2 cellular contexts compared by ENCODE assay signal in the genomic region with DNA sequence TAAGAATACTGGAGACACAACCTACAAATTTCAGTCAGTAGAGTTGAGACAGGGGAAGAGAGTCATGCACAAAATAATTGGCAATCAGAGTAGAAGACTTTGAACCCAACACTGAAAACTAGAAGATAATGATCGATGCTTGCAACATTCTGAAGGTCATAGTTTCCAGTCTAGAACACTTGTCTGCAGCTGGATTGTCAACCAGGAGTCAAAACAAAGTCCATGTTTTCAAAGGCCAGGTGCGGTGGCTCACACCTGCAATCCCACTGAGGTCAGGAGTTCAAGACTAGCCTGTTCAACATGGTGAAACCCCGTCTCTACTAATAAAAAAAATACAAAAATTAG.
TF ChIP-seq lines count a peak whose summit lies in the region.

No MANE protein-coding gene starts in this region.

TF ChIP-seq in K562, 482 proteins besides CTCF, POLR2A, EP300 and RAD21:
- TF ChIP-seq CEBPB (tag; IDR thresholded peaks at IDR 0.05) (peak; percentile 50), PHF20 (IDR thresholded peaks at IDR 0.05; ENCODE audit: partially characterized antibody) (no peak), MCM5 (IDR thresholded peaks at IDR 0.05; ENCODE audit: low read depth) (no peak), ARID2 (IDR thresholded peaks at IDR 0.05) (no peak), ZNF239 (CRISPR knock-in tag; IDR thresholded peaks at IDR 0.05) (no peak), MAFF (IDR thresholded peaks at IDR 0.05; ENCODE audit: low read length) (no peak), LCOR (CRISPR knock-in tag; IDR thresholded peaks at IDR 0.05) (no peak), RBM25 (IDR thresholded peaks at IDR 0.05; ENCODE audit: low read depth, low read length, severe bottlenecking) (peak; percentile 2)
TF ChIP-seq in K562: peak in this region for 2.

TF ChIP-seq in HepG2, 621 proteins besides CTCF, POLR2A, EP300 and RAD21 (continues in another document):
- TF ChIP-seq, protein P1, sequence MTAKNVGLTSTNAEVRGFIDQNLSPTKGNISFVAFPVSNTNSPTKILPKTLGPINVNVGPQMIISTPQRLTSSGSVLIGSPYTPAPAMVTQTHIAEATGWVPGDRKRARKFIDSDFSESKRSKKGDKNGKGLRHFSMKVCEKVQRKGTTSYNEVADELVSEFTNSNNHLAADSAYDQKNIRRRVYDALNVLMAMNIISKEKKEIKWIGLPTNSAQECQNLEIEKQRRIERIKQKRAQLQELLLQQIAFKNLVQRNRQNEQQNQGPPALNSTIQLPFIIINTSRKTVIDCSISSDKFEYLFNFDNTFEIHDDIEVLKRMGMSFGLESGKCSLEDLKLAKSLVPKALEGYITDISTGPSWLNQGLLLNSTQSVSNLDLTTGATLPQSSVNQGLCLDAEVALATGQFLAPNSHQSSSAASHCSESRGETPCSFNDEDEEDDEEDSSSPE (CRISPR knock-in tag; IDR thresholded peaks at IDR 0.05) = no peak
- TF ChIP-seq, protein P2, sequence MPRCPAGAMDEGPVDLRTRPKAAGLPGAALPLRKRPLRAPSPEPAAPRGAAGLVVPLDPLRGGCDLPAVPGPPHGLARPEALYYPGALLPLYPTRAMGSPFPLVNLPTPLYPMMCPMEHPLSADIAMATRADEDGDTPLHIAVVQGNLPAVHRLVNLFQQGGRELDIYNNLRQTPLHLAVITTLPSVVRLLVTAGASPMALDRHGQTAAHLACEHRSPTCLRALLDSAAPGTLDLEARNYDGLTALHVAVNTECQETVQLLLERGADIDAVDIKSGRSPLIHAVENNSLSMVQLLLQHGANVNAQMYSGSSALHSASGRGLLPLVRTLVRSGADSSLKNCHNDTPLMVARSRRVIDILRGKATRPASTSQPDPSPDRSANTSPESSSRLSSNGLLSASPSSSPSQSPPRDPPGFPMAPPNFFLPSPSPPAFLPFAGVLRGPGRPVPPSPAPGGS (CRISPR knock-in tag; IDR thresholded peaks at IDR 0.05) = no peak
- TF ChIP-seq ZNF234 (CRISPR knock-in tag; conservative IDR thresholded peaks at IDR 0.05) = no peak
- no peak for TF ChIP-seq SIN3B (IDR thresholded peaks at IDR 0.05; ENCODE audit: low read length)
- peak; percentile 75; the same call in 1 of the 2 replicates for TF ChIP-seq TRIM24 (CRISPR knock-in tag; IDR thresholded peaks at IDR 0.05)
- TF ChIP-seq ZMYM4 (CRISPR knock-in tag; IDR thresholded peaks at IDR 0.05) = peak; percentile 81
- no peak for TF ChIP-seq NAIF1 (CRISPR knock-in tag; IDR thresholded peaks at IDR 0.05; ENCODE audit: borderline replicate concordance)
- TF ChIP-seq SIX4 (CRISPR knock-in tag; IDR thresholded peaks at IDR 0.05) = no peak
- no peak for TF ChIP-seq RFX1 (IDR thresholded peaks at IDR 0.05)
- no peak for TF ChIP-seq NFATC3 (CRISPR knock-in tag; IDR thresholded peaks at IDR 0.05)
- TF ChIP-seq ZSCAN22 (CRISPR knock-in tag; IDR thresholded peaks at IDR 0.05) = no peak
- TF ChIP-seq HNF4A (CRISPR knock-in tag; IDR thresholded peaks at IDR 0.05) = peak; percentile 99
- TF ChIP-seq TGIF2 (CRISPR knock-in tag; IDR thresholded peaks at IDR 0.05) = no peak
- TF ChIP-seq SMYD3 (CRISPR knock-in tag; IDR thresholded peaks at IDR 0.05) = no peak
- no peak for TF ChIP-seq PTBP1 (IDR thresholded peaks at IDR 0.05; ENCODE audit: low read depth, low read length, poor library complexity, severe bottlenecking)
- TF ChIP-seq FOXJ3 (CRISPR knock-in tag; IDR thresholded peaks at IDR 0.05; ENCODE audit: borderline replicate concordance) = peak; percentile 85; the same call in 1 of the 2 replicates
- TF ChIP-seq HOXA3 (CRISPR knock-in tag; IDR thresholded peaks at IDR 0.05) = peak; percentile 72
- TF ChIP-seq ZNF34 (CRISPR knock-in tag; IDR thresholded peaks at IDR 0.05; ENCODE audit: borderline replicate concordance) = no peak
- TF ChIP-seq RARA (CRISPR knock-in tag; IDR thresholded peaks at IDR 0.05) = peak; percentile 97
- TF ChIP-seq GATAD2A (CRISPR knock-in tag; IDR thresholded peaks at IDR 0.05) = peak; percentile 96
- TF ChIP-seq, protein P3, sequence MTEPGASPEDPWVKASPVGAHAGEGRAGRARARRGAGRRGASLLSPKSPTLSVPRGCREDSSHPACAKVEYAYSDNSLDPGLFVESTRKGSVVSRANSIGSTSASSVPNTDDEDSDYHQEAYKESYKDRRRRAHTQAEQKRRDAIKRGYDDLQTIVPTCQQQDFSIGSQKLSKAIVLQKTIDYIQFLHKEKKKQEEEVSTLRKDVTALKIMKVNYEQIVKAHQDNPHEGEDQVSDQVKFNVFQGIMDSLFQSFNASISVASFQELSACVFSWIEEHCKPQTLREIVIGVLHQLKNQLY (CRISPR knock-in tag; IDR thresholded peaks at IDR 0.05) = peak; percentile 58; the same call in 1 of the 2 replicates
- TF ChIP-seq, protein P4, sequence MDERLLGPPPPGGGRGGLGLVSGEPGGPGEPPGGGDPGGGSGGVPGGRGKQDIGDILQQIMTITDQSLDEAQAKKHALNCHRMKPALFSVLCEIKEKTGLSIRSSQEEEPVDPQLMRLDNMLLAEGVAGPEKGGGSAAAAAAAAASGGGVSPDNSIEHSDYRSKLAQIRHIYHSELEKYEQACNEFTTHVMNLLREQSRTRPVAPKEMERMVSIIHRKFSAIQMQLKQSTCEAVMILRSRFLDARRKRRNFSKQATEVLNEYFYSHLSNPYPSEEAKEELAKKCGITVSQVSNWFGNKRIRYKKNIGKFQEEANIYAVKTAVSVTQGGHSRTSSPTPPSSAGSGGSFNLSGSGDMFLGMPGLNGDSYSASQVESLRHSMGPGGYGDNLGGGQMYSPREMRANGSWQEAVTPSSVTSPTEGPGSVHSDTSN (CRISPR knock-in tag; IDR thresholded peaks at IDR 0.05) = no peak
- peak; percentile 88 for TF ChIP-seq NR2F2 (IDR thresholded peaks at IDR 0.05; ENCODE audit: borderline replicate concordance, low read depth)
- no peak for TF ChIP-seq PLRG1 (conservative IDR thresholded peaks at IDR 0.05)
- TF ChIP-seq ZNF777 (CRISPR knock-in tag; IDR thresholded peaks at IDR 0.05) = no peak
- TF ChIP-seq ZNF367 (CRISPR knock-in tag; IDR thresholded peaks at IDR 0.05; ENCODE audit: borderline replicate concordance) = no peak
- TF ChIP-seq, protein P5, sequence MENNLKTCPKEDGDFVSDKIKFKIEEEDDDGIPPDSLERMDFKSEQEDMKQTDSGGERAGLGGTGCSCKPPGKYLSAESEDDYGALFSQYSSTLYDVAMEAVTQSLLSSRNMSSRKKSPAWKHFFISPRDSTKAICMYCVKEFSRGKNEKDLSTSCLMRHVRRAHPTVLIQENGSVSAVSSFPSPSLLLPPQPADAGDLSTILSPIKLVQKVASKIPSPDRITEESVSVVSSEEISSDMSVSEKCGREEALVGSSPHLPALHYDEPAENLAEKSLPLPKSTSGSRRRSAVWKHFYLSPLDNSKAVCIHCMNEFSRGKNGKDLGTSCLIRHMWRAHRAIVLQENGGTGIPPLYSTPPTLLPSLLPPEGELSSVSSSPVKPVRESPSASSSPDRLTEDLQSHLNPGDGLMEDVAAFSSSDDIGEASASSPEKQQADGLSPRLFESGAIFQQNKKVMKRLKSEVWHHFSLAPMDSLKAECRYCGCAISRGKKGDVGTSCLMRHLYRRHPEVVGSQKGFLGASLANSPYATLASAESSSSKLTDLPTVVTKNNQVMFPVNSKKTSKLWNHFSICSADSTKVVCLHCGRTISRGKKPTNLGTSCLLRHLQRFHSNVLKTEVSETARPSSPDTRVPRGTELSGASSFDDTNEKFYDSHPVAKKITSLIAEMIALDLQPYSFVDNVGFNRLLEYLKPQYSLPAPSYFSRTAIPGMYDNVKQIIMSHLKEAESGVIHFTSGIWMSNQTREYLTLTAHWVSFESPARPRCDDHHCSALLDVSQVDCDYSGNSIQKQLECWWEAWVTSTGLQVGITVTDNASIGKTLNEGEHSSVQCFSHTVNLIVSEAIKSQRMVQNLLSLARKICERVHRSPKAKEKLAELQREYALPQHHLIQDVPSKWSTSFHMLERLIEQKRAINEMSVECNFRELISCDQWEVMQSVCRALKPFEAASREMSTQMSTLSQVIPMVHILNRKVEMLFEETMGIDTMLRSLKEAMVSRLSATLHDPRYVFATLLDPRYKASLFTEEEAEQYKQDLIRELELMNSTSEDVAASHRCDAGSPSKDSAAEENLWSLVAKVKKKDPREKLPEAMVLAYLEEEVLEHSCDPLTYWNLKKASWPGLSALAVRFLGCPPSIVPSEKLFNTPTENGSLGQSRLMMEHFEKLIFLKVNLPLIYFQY (CRISPR knock-in tag; IDR thresholded peaks at IDR 0.05; ENCODE audit: borderline replicate concordance) = no peak; the same call in 1 of the 2 replicates
- TF ChIP-seq ZFP1 (CRISPR knock-in tag; IDR thresholded peaks at IDR 0.05) = peak; percentile 63; the same call in 1 of the 2 replicates
- no peak for TF ChIP-seq TMF1 (CRISPR knock-in tag; IDR thresholded peaks at IDR 0.05; ENCODE audit: low read depth)
- no peak for TF ChIP-seq POLR2G (IDR thresholded peaks at IDR 0.05; ENCODE audit: low read depth, low read length)
- TF ChIP-seq ZNF44 (CRISPR knock-in tag; IDR thresholded peaks at IDR 0.05) = no peak
- TF ChIP-seq MYC (CRISPR knock-in tag; IDR thresholded peaks at IDR 0.05; ENCODE audit: borderline replicate concordance) = peak; percentile 51; the same call in 1 of the 2 replicates
- TF ChIP-seq NCOR1 (IDR thresholded peaks at IDR 0.05; ENCODE audit: borderline replicate concordance, low read length) = peak; percentile 99
- peak; percentile 39; the same call in 1 of the 2 replicates for TF ChIP-seq REPIN1 (CRISPR knock-in tag; IDR thresholded peaks at IDR 0.05; ENCODE audit: borderline replicate concordance, low read depth)
- TF ChIP-seq HCFC1 (IDR thresholded peaks at IDR 0.05; ENCODE audit: low read depth, low read length) = no peak
- TF ChIP-seq RCOR2 (CRISPR knock-in tag; IDR thresholded peaks at IDR 0.05) = peak; percentile 97
- TF ChIP-seq GABPA (IDR thresholded peaks at IDR 0.05; ENCODE audit: low read depth, low read length) = no peak
- TF ChIP-seq GABPA (CRISPR knock-in tag; IDR thresholded peaks at IDR 0.05; ENCODE audit: low read depth) = peak; percentile 19; the same call in 1 of the 2 replicates
- TF ChIP-seq, protein P6, sequence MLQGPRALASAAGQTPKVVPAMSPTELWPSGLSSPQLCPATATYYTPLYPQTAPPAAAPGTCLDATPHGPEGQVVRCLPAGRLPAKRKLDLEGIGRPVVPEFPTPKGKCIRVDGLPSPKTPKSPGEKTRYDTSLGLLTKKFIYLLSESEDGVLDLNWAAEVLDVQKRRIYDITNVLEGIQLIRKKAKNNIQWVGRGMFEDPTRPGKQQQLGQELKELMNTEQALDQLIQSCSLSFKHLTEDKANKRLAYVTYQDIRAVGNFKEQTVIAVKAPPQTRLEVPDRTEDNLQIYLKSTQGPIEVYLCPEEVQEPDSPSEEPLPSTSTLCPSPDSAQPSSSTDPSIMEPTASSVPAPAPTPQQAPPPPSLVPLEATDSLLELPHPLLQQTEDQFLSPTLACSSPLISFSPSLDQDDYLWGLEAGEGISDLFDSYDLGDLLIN (CRISPR knock-in tag; IDR thresholded peaks at IDR 0.05; ENCODE audit: borderline replicate concordance) = no peak
- no peak for TF ChIP-seq FOXC1 (CRISPR knock-in tag; IDR thresholded peaks at IDR 0.05; ENCODE audit: borderline replicate concordance)
- no peak for TF ChIP-seq ZNF101 (CRISPR knock-in tag; IDR thresholded peaks at IDR 0.05; ENCODE audit: borderline replicate concordance, low read depth)
- no peak for TF ChIP-seq MYNN (CRISPR knock-in tag; IDR thresholded peaks at IDR 0.05; ENCODE audit: low read depth)
- no peak for TF ChIP-seq SSRP1 (CRISPR knock-in tag; IDR thresholded peaks at IDR 0.05)
- peak; percentile 95 for TF ChIP-seq HDAC2 (CRISPR knock-in tag; IDR thresholded peaks at IDR 0.05)
- TF ChIP-seq SIX1 (CRISPR knock-in tag; IDR thresholded peaks at IDR 0.05; ENCODE audit: borderline replicate concordance) = peak; percentile 37; the same call in 1 of the 2 replicates
- TF ChIP-seq KDM6A (CRISPR knock-in tag; IDR thresholded peaks at IDR 0.05; ENCODE audit: low read depth) = peak; percentile 65
- TF ChIP-seq, protein P7, sequence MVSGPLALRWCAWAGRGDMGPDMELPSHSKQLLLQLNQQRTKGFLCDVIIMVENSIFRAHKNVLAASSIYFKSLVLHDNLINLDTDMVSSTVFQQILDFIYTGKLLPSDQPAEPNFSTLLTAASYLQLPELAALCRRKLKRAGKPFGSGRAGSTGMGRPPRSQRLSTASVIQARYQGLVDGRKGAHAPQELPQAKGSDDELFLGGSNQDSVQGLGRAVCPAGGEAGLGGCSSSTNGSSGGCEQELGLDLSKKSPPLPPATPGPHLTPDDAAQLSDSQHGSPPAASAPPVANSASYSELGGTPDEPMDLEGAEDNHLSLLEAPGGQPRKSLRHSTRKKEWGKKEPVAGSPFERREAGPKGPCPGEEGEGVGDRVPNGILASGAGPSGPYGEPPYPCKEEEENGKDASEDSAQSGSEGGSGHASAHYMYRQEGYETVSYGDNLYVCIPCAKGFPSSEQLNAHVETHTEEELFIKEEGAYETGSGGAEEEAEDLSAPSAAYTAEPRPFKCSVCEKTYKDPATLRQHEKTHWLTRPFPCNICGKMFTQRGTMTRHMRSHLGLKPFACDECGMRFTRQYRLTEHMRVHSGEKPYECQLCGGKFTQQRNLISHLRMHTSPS (CRISPR knock-in tag; IDR thresholded peaks at IDR 0.05; ENCODE audit: low read depth) = peak; percentile 45; the same call in 1 of the 2 replicates
- TF ChIP-seq RXRB (CRISPR knock-in tag; IDR thresholded peaks at IDR 0.05; ENCODE audit: borderline replicate concordance) = peak; percentile 90
- TF ChIP-seq TAF15 (IDR thresholded peaks at IDR 0.05; ENCODE audit: low read depth, low read length, poor library complexity, severe bottlenecking) = no peak
- TF ChIP-seq, protein P8, sequence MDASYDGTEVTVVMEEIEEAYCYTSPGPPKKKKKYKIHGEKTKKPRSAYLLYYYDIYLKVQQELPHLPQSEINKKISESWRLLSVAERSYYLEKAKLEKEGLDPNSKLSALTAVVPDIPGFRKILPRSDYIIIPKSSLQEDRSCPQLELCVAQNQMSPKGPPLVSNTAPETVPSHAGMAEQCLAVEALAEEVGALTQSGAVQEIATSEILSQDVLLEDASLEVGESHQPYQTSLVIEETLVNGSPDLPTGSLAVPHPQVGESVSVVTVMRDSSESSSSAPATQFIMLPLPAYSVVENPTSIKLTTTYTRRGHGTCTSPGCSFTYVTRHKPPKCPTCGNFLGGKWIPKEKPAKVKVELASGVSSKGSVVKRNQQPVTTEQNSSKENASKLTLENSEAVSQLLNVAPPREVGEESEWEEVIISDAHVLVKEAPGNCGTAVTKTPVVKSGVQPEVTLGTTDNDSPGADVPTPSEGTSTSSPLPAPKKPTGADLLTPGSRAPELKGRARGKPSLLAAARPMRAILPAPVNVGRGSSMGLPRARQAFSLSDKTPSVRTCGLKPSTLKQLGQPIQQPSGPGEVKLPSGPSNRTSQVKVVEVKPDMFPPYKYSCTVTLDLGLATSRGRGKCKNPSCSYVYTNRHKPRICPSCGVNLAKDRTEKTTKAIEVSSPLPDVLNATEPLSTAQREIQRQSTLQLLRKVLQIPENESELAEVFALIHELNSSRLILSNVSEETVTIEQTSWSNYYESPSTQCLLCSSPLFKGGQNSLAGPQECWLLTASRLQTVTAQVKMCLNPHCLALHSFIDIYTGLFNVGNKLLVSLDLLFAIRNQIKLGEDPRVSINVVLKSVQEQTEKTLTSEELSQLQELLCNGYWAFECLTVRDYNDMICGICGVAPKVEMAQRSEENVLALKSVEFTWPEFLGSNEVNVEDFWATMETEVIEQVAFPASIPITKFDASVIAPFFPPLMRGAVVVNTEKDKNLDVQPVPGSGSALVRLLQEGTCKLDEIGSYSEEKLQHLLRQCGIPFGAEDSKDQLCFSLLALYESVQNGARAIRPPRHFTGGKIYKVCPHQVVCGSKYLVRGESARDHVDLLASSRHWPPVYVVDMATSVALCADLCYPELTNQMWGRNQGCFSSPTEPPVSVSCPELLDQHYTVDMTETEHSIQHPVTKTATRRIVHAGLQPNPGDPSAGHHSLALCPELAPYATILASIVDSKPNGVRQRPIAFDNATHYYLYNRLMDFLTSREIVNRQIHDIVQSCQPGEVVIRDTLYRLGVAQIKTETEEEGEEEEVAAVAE (CRISPR knock-in tag; IDR thresholded peaks at IDR 0.05; ENCODE audit: borderline replicate concordance) = peak; percentile 52; the same call in 1 of the 2 replicates
- no peak for TF ChIP-seq ELF1 (CRISPR knock-in tag; IDR thresholded peaks at IDR 0.05)
- no peak for TF ChIP-seq ZNF670 (CRISPR knock-in tag; IDR thresholded peaks at IDR 0.05; ENCODE audit: borderline replicate concordance)
